In the genomic region with DNA sequence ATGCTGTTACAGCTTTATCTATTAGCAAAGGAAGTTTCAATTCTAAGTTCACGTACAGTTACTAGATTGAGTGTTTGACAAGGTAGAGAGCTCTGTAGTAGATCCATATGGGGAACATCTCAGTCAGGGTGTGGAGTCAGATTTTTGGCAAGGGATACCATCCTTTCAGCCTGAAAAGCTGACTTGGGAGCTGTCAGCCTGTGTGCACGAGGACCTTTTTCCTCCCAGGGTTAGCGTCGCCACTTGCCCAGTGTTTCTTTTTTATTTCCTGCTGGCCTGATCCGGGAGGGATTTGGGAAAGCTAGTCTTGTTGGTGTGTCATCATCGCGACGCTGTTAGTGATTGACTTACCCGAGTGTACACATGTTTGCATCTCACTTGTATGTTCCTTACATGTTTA, we compare ENCODE assay signal across 19 cellular contexts. TPM values are rescaled to one million over a fixed set of nuclear protein-coding genes. Genes with fewer than 3 reads are reported as not detected.
A peak's percentile ranks its signal among the peaks of the same experiment; 100 is the strongest.
DNase-seq lines count a peak whose midpoint lies in the region; ATAC-seq and TF ChIP-seq lines count a peak whose summit lies in the region.
"Had no signal": no experiment of that assay in that cellular context is flagged by ENCODE, and none has a peak within 500 bp of the region (broad histone marks: within the 10 kb centered on the region; RNA-seq: fewer than 3 reads in every experiment).

No MANE protein-coding gene starts in this region.

- WGBS in lung, 2 donors = 67 to 69% methylated on average over 9 of the region's 9 CpGs
- WGBS in stomach, 5 donors = 20 to 45% (median 31%) methylated on average over 9 of the region's 9 CpGs
- 30% methylated on average over 9 of the region's 9 CpGs for WGBS in suprapubic skin

- TF ChIP-seq POLR2A in stomach (IDR thresholded peaks at IDR 0.05) (no peak), suprapubic skin (IDR thresholded peaks at IDR 0.05) (no peak)

- intact Hi-C loops in stomach (cut with DNase I; ENCODE audit: low total_unique reads) = no loop called here

- DNase-seq in DMS153 (lab: John Stamatoyannopoulos, UW) = peak; percentile 50
- DNase-seq in DMS153 treated with DMSO at 0.1 percent for 48 hours (lab: John Stamatoyannopoulos, UW; ENCODE audit: unreplicated experiment) = no peak
- peak; percentile 8 for DNase-seq in fibroblast of mammary gland (ENCODE audit: low read depth)
- DNase-seq in lung (ENCODE audit: low spot score) = no peak
- no peak for DNase-seq in stomach
- no peak for DNase-seq in NOMO-1 treated with DMSO at 0.1 percent for 48 hours (lab: John Stamatoyannopoulos, UW; ENCODE audit: unreplicated experiment)
- no peak for DNase-seq in activated CD4-positive, CD25-positive, alpha-beta regulatory T cell (lab: John Stamatoyannopoulos, UW)
- DNase-seq in suprapubic skin (ENCODE audit: low spot score in 2 of 2) = no peak
- DNase-seq: BE2C; CD4-positive, alpha-beta T cell; GDM1; NCI-H1105 treated with DMSO at 0.1 percent for 48 hours; NCI-H1930; NCI-H2171; NCI-H446; NCI-H69 had no signal

- H3K36me3 ChIP-seq in lung (ENCODE audit: control insufficient read depth in 2 of 2, insufficient read depth in 2 of 2, low read length in 2 of 2) (peaks cover 0 to 2% of the 10 kb centered on the region in 2 donors), stomach (no peaks in the 10 kb centered on the region), suprapubic skin (no peaks in the 10 kb centered on the region)
- H3K36me3 ChIP-seq: BE2C, HAP-1 had no signal

- H3K27ac ChIP-seq in lung (ENCODE audit: low read depth in 1 of 2, low read length in 1 of 2) = no peak overlapping the region
- peak overlapping the region in 4 of 5 donors; percentile 16 to 40 (median 28) for H3K27ac ChIP-seq in stomach
- no peak overlapping the region for H3K27ac ChIP-seq in suprapubic skin
- H3K27ac ChIP-seq: 22Rv1 had no signal

- H3K27me3 ChIP-seq in lung (ENCODE audit: control insufficient read depth, insufficient read depth) = no peaks in the 10 kb centered on the region
- no peaks in the 10 kb centered on the region for H3K27me3 ChIP-seq in stomach
- H3K27me3 ChIP-seq in suprapubic skin = no peaks in the 10 kb centered on the region
- H3K27me3 ChIP-seq: BE2C had no signal

- peak; percentile 27 for ATAC-seq in lung (ENCODE audit: insufficient read depth, low FRiP score)
- ATAC-seq: GM12878 had no signal

- TF ChIP-seq CTCF in fibroblast of mammary gland (conservative IDR thresholded peaks at IDR 0.05; ENCODE audit: control insufficient read depth, insufficient read depth, low read depth, low read length) (no peak), lung (IDR thresholded peaks at IDR 0.05; ENCODE audit: control extremely low read depth, extremely low read depth) (no peak), stomach (IDR thresholded peaks at IDR 0.05) (no peak), suprapubic skin (IDR thresholded peaks at IDR 0.05) (no peak)

- H3K4me3 ChIP-seq in fibroblast of mammary gland (ENCODE audit: control insufficient read depth, low read depth, low read length) = no peak overlapping the region
- no peak overlapping the region for H3K4me3 ChIP-seq in lung
- H3K4me3 ChIP-seq in stomach = no peak overlapping the region
- no peak overlapping the region for H3K4me3 ChIP-seq in suprapubic skin
- H3K4me3 ChIP-seq: GM12878, HAP-1 had no signal

- TF ChIP-seq EP300 in stomach (IDR thresholded peaks at IDR 0.05) (no peak), suprapubic skin (IDR thresholded peaks at IDR 0.05) (no peak)

- H3K4me1 ChIP-seq in lung (ENCODE audit: control insufficient read depth in 2 of 2, insufficient read depth in 2 of 2, low read length in 2 of 2) (peaks cover 0 to 6% of the 10 kb centered on the region in 2 donors), stomach (peaks cover 12 to 44% (median 31%) of the 10 kb centered on the region in 4 donors), suprapubic skin (peaks cover 13% of the 10 kb centered on the region)
- H3K4me1 ChIP-seq: BE2C, HAP-1 had no signal

- peaks cover 0 to 3% of the 10 kb centered on the region in 2 donors for H3K9me3 ChIP-seq in lung (ENCODE audit: control insufficient read depth in 2 of 2, insufficient read depth in 1 of 2, low read length in 1 of 2)
- no peaks in the 10 kb centered on the region for H3K9me3 ChIP-seq in stomach
- H3K9me3 ChIP-seq in suprapubic skin = no peaks in the 10 kb centered on the region
- H3K9me3 ChIP-seq: BE2C, HAP-1 had no signal

RNA-seq across cellular contexts. Expression of gene WWOX, which starts 29.5 kb away (rescaled TPM):
- total RNA-seq in lung = 10 to 100 TPM; 26.7 to 61.5 TPM
- polyA plus RNA-seq in lung = 1 to 10 TPM; 5.4 to 10.0 TPM
- total RNA-seq in stomach = 100 to 1,000 TPM in 1 of 5 donors, 10 to 100 TPM in 4; 30.3 to 129 (median 71.9) TPM
- 10 to 100 TPM in 1 of 3 donors, 1 to 10 TPM in 2; 7.7 to 17.9 (median 7.7) TPM for polyA plus RNA-seq in stomach
- 100 to 1,000 TPM in 1 of 4 donors, 10 to 100 TPM in 3; 29.6 to 104 (median 47.3) TPM for total RNA-seq in suprapubic skin

Comparison
In these comparisons a context has a peak if more than half of its experiments do, and no peak if none do; other contexts are left out.
1. DNase-seq: peak in DMS153 (single experiment) and fibroblast of mammary gland (single experiment); none in DMS153 treated with DMSO at 0.1 percent for 48 hours (single experiment), lung (single experiment), stomach (single experiment), NOMO-1 treated with DMSO at 0.1 percent for 48 hours (single experiment), activated CD4-positive, CD25-positive, alpha-beta regulatory T cell (0 of 4) and suprapubic skin (0 of 2).
2. H3K27ac ChIP-seq: peak in stomach (4 of 5); none in lung (0 of 2) and suprapubic skin (single experiment).